Comparison of ENCODE assay signal across 8 cellular contexts in genomic region chrX:10016516-10017132, GRCh38. TPM values are rescaled to one million over a fixed set of nuclear protein-coding genes. Genes with fewer than 3 reads are reported as not detected.
DNase-seq lines count a peak whose midpoint lies in the region; ATAC-seq and TF ChIP-seq lines count a peak whose summit lies in the region.

No MANE protein-coding gene starts in this region.

- peak overlapping the region; percentile 72 for H3K27ac Mint-ChIP-seq in activated T-cell treated with anti-CD3 and anti-CD28 coated beads, Interleukin-2, amount 50 U/mL, for 72 hours
- H3K27ac Mint-ChIP-seq in MCF 10A (ENCODE audit: low read depth, unreplicated experiment) (peak overlapping the region; percentile 6), memory B cell (peak overlapping the region; percentile 51), type B pancreatic cell (peak overlapping the region; percentile 76)

- BruUV-seq in MCF 10A (replicated peaks; lab: Mats Ljungman, UMichigan): TSS peak; percentile 60

- no peak for DNase-seq in activated T-cell treated with anti-CD3 and anti-CD28 coated beads, Interleukin-2, amount 50 U/mL, for 72 hours
- DNase-seq in activated T-cell treated with anti-CD3 and anti-CD28 coated beads for 4 hours (no peak), MCF 10A (ENCODE audit: unreplicated experiment) (no peak), memory B cell (ENCODE audit: low spot score in 2 of 2) (no peak), type B pancreatic cell (ENCODE audit: extremely low spot score, unreplicated experiment) (no peak), activated gamma-delta T cell treated with Interleukin-2 at 50 U/mL for 16 hours (no peak), NCI-H1436 treated with DMSO at 0.1 percent for 48 hours (lab: John Stamatoyannopoulos, UW) (no peak)

- CTCF ChIA-PET in MCF 10A (lab: Yijun Ruan, JAX): interaction anchor here (0.5 to 3.2 kb wide), 10 partner anchors 19 to 553 kb away, joined by 3 to 14 read pairs (median 3); partner anchors contain the start of gene CLCN4

- peak overlapping the region; percentile 78 to 90 for H3K4me3 Mint-ChIP-seq in activated T-cell treated with anti-CD3 and anti-CD28 coated beads, Interleukin-2, amount 50 U/mL, for 72 hours
- H3K4me3 Mint-ChIP-seq in MCF 10A (ENCODE audit: unreplicated experiment) (peak overlapping the region; percentile 66), memory B cell (peak overlapping the region; percentile 78), type B pancreatic cell (peak overlapping the region; percentile 85)

- POLR2A ChIA-PET in MCF 10A (lab: Yijun Ruan, JAX): interaction anchor here (0.9 to 3.5 kb wide), 10 partner anchors 13 to 152 kb away, joined by 3 to 29 read pairs (median 5); partner anchors contain the start of gene CLCN4

- H3K27me3 Mint-ChIP-seq in activated T-cell treated with anti-CD3 and anti-CD28 coated beads, Interleukin-2, amount 50 U/mL, for 72 hours (ENCODE audit: low read depth): peaks cover 20% of the 10 kb centered on the region
- H3K27me3 Mint-ChIP-seq in MCF 10A (ENCODE audit: insufficient read depth, unreplicated experiment) (no peaks in the 10 kb centered on the region), memory B cell (no peaks in the 10 kb centered on the region), type B pancreatic cell (no peaks in the 10 kb centered on the region)

- no peaks in the 10 kb centered on the region for H3K9me3 Mint-ChIP-seq in activated T-cell treated with anti-CD3 and anti-CD28 coated beads, Interleukin-2, amount 50 U/mL, for 72 hours
- no peaks in the 10 kb centered on the region for H3K9me3 Mint-ChIP-seq in MCF 10A (ENCODE audit: unreplicated experiment)
- H3K9me3 Mint-ChIP-seq in memory B cell: no peaks in the 10 kb centered on the region
- peaks cover 3% of the 10 kb centered on the region for H3K9me3 Mint-ChIP-seq in type B pancreatic cell

- peaks cover 43% of the 10 kb centered on the region for H3K4me1 Mint-ChIP-seq in activated T-cell treated with anti-CD3 and anti-CD28 coated beads, Interleukin-2, amount 50 U/mL, for 72 hours (ENCODE audit: low read depth)
- H3K4me1 Mint-ChIP-seq in MCF 10A (ENCODE audit: insufficient read depth, unreplicated experiment): peaks cover 30% of the 10 kb centered on the region
- H3K4me1 Mint-ChIP-seq in memory B cell: peaks cover 16% of the 10 kb centered on the region
- H3K4me1 Mint-ChIP-seq in type B pancreatic cell (ENCODE audit: unreplicated experiment): peaks cover 7% of the 10 kb centered on the region

- peaks cover 10 to 11% of the 10 kb centered on the region in 2 donors for H3K36me3 Mint-ChIP-seq in activated T-cell treated with anti-CD3 and anti-CD28 coated beads, Interleukin-2, amount 50 U/mL, for 72 hours (ENCODE audit: insufficient read depth in 2 of 2)
- H3K36me3 Mint-ChIP-seq in MCF 10A (ENCODE audit: insufficient read depth, unreplicated experiment): peaks cover 5% of the 10 kb centered on the region
- H3K36me3 Mint-ChIP-seq in memory B cell: peaks cover 3% of the 10 kb centered on the region
- H3K36me3 Mint-ChIP-seq in type B pancreatic cell: peaks cover 4% of the 10 kb centered on the region

- intact Hi-C loops in MCF 10A (cut with micrococcal nuclease): loop anchor here (5.0 kb wide), 1 partner anchor 66 kb away; no protein-coding TSS in a partner anchor

- no peak for TF ChIP-seq CTCF in MCF 10A (IDR thresholded peaks at IDR 0.05; ENCODE audit: unreplicated experiment)
- TF ChIP-seq CTCF in type B pancreatic cell (conservative IDR thresholded peaks at IDR 0.05): no peak

- ATAC-seq in activated T-cell treated with anti-CD3 and anti-CD28 coated beads, Interleukin-2, amount 50 U/mL, for 72 hours (replicated peaks in 1 of 2): no peak
- no peak for ATAC-seq in memory B cell (ENCODE audit: low read depth)
- ATAC-seq in HG03460 (IDR thresholded peaks at IDR 0.05; ENCODE audit: unreplicated experiment): no peak

RNA-seq across cellular contexts. Expression of gene CLDN34, which starts 49.5 kb away (rescaled TPM):
- not detected for total RNA-seq in activated T-cell treated with anti-CD3 and anti-CD28 coated beads, Interleukin-2, amount 50 U/mL, for 72 hours
- total RNA-seq in MCF 10A (2022): not detected in 2 replicates
- total RNA-seq in type B pancreatic cell (ENCODE audit: low replicate concordance): 0.86 TPM in 1 of 2 replicates, not detected in the other

Comparison
In these comparisons a context has a peak if more than half of its experiments do, and no peak if none do; other contexts are left out.
1. H3K27ac Mint-ChIP-seq: peak in every context shown above with its lines; median percentile 76 in type B pancreatic cell; 72 in activated T-cell treated with anti-CD3 and anti-CD28 coated beads, Interleukin-2, amount 50 U/mL, for 72 hours; 51 in memory B cell; 6 in MCF 10A.